8 cellular contexts compared by ENCODE assay signal in the genomic region with DNA sequence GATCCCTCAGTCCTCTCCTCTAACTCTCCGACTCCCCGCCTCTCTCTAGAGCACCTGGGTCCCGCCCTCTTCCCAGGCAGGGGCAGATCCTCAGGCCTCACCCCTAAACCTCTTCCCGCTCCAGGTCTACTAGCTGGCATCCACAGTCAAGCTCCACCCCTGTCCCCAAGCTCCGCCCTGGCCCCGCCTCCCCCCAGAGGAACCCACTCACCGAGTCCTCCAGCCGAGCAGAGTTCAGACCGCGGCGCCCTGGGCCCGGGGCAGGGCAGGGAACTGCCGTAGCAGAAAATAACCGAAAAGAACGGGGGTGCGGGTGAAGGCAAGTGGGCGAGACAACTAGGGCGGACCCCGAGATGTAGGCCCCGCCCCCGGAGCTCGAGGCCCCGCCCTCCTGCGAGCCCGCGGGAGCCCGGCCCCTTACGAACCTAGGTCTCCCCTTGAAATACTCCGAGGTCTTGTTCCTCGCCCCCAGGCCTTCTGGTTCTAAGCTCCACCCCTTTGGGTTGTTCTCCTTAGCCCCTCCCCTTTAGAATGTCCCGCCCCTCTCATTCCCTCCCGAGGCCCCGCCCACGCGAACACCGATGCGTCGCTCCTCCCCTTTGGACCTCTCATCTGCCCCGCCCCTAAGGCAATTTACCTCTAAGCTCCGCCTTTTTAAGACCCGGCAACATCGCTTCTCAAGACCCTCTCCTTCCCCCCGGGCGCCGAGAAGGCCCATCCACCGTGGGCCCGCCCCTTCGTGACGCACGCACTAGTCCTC. TPM values are rescaled to one million over a fixed set of nuclear protein-coding genes. Genes with fewer than 3 reads are reported as not detected.
DNase-seq lines count a peak whose midpoint lies in the region; ATAC-seq, FAIRE-seq and TF ChIP-seq lines count a peak whose summit lies in the region.

A gene with protein sequence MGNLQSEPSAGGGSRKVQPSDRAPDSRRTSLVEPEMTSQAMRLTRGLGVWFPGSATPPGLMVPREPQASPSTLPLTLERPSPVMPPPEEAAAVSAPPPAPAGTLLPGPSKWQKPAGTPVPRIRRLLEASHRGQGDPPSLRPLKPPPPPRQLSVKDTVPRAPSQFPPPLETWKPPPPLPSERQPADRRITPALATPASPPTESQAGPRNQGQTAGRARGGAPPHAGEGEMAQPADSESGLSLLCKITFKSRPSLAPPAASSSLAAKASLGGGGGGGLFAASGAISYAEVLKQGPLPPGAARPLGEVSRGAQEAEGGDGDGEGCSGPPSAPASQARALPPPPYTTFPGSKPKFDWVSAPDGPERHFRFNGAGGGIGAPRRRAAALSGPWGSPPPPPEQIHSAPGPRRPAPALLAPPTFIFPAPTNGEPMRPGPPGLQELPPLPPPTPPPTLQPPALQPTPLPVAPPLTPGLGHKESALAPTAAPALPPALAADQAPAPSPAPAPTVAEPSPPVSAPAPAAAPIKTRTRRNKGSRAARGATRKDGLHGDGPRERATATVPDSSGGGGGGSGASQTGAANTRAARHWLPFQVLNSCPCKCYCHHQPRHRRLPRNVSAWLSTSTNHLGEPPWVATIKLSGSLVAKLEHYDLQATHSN (minus strand): TSS at position 485 of the 760 bp plus-strand sequence. CDS start 773 bp downstream, outside the sequence.

- DNase-seq in GM12892 (ENCODE audit: insufficient read length) (peak; percentile 83), KBM-7 (peak; percentile 86), RPMI7951 (ENCODE audit: low read depth) (peak; percentile 89), fibroblast of peridontal ligament (ENCODE audit: extremely low read depth) (peak; percentile 92), GF-D8 (lab: John Stamatoyannopoulos, UW) (no peak)
- DNase-seq in naive thymus-derived CD4-positive, alpha-beta T cell, result peak; percentile 60 to 83 (median 72)
- DNase-seq in stimulated activated CD8-positive, alpha-beta memory T cell treated with anti-CD3 and anti-CD28 coated beads, Interleukin-7, amount 100 ng/mL, for 4 hours (ENCODE audit: low read depth in 2 of 2), result peak; percentile 57 to 71

- peak within 1 kb of the TSS; percentile 96 for H3K4me3 Mint-ChIP-seq in activated T-helper 17 cell treated with anti-CD3 and anti-CD28 coated beads, Interleukin-2, amount 50 U/mL, for 72 hours
- peak within 1 kb of the TSS; percentile 81 to 95 (median 91) for H3K4me3 Mint-ChIP-seq in naive thymus-derived CD4-positive, alpha-beta T cell

- H3K4me1 ChIP-seq in naive thymus-derived CD4-positive, alpha-beta T cell (ENCODE audit: control insufficient read depth in 2 of 2, insufficient read depth in 2 of 2, low read length in 2 of 2), result peaks cover 13 to 34% of the 10 kb centered on the region in 2 donors

- no peaks in the 10 kb centered on the region for H3K9me3 ChIP-seq in naive thymus-derived CD4-positive, alpha-beta T cell (ENCODE audit: control insufficient read depth in 2 of 3, low read length in 3 of 3)

- no peaks in the 10 kb centered on the region for H3K9me3 Mint-ChIP-seq in activated T-helper 17 cell treated with anti-CD3 and anti-CD28 coated beads, Interleukin-2, amount 50 U/mL, for 72 hours
- peaks cover 0 to 2% (median 0%) of the 10 kb centered on the region in 11 donors for H3K9me3 Mint-ChIP-seq in naive thymus-derived CD4-positive, alpha-beta T cell

- CTCF ChIA-PET in naive thymus-derived CD4-positive, alpha-beta T cell (lab: Charles Lee), result interaction anchor here (1.6 to 1.8 kb wide), 2 partner anchors 15 to 247 kb away, joined by 4 to 9 read pairs; a partner anchor contains a TSS

- H3K36me3 ChIP-seq in naive thymus-derived CD4-positive, alpha-beta T cell (ENCODE audit: control insufficient read depth in 2 of 3, insufficient read depth in 3 of 3, low read length in 3 of 3), result peaks cover 0 to 27% (median 3%) of the 10 kb centered on the region in 3 experiments

- H3K27me3 ChIP-seq in naive thymus-derived CD4-positive, alpha-beta T cell (ENCODE audit: control insufficient read depth in 2 of 2, insufficient read depth in 2 of 2, low read length in 2 of 2), result no peaks in the 10 kb centered on the region

- peaks cover 35% of the 10 kb centered on the region for H3K4me1 Mint-ChIP-seq in activated T-helper 17 cell treated with anti-CD3 and anti-CD28 coated beads, Interleukin-2, amount 50 U/mL, for 72 hours
- H3K4me1 Mint-ChIP-seq in naive thymus-derived CD4-positive, alpha-beta T cell, result peaks cover 5 to 26% (median 21%) of the 10 kb centered on the region in 7 donors

- H3K27me3 Mint-ChIP-seq in activated T-helper 17 cell treated with anti-CD3 and anti-CD28 coated beads, Interleukin-2, amount 50 U/mL, for 72 hours, result peaks cover 7% of the 10 kb centered on the region
- H3K27me3 Mint-ChIP-seq in naive thymus-derived CD4-positive, alpha-beta T cell, result peaks cover 6 to 41% (median 30%) of the 10 kb centered on the region in 5 donors

- ATAC-seq in activated T-helper 17 cell treated with anti-CD3 and anti-CD28 coated beads, Interleukin-2, amount 50 U/mL, for 72 hours (replicated peaks), result peak; percentile 75
- peak; percentile 83 for ATAC-seq in naive thymus-derived CD4-positive, alpha-beta T cell

- intact Hi-C loops in naive thymus-derived CD4-positive, alpha-beta T cell (cut with micrococcal nuclease), result loop anchor here (1.0 to 5.0 kb wide), 10 partner anchors 13 to 543 kb away; a partner anchor contains a TSS

- TF ChIP-seq POLR2A in GM12892 (IDR thresholded peaks at IDR 0.05; ENCODE audit: low read depth, low read length), result no peak

- peak within 1 kb of the TSS; percentile 74 for H3K4me3 ChIP-seq in naive thymus-derived CD4-positive, alpha-beta T cell (ENCODE audit: low read length)

- in situ Hi-C loops in KBM-7 (cut with MboI; ENCODE audit: low pct_unique_long_range_greater_than_20kb, low sequenced_read_pairs), result no loop called here

- H3K27ac Mint-ChIP-seq in activated T-helper 17 cell treated with anti-CD3 and anti-CD28 coated beads, Interleukin-2, amount 50 U/mL, for 72 hours, result peak within 1 kb of the TSS; percentile 88
- peak within 1 kb of the TSS in 8 of 9 donors; percentile 43 to 95 (median 84) for H3K27ac Mint-ChIP-seq in naive thymus-derived CD4-positive, alpha-beta T cell

- H3K27ac ChIP-seq in naive thymus-derived CD4-positive, alpha-beta T cell (ENCODE audit: low read depth, low read length), result no peak within 1 kb of the TSS

- FAIRE-seq in GM12892 (lab: Jason Lieb, UNC), result peak; percentile 81

- POLR2A ChIA-PET in naive thymus-derived CD4-positive, alpha-beta T cell (lab: Charles Lee), result interaction anchor here (0.6 to 4.5 kb wide), 7 partner anchors 8 to 478 kb away, joined by 3 to 28 read pairs (median 11); a partner anchor contains a TSS

- peaks cover 42% of the 10 kb centered on the region for H3K36me3 Mint-ChIP-seq in activated T-helper 17 cell treated with anti-CD3 and anti-CD28 coated beads, Interleukin-2, amount 50 U/mL, for 72 hours (ENCODE audit: low read depth)
- peaks cover 0 to 24% (median 12%) of the 10 kb centered on the region in 5 donors for H3K36me3 Mint-ChIP-seq in naive thymus-derived CD4-positive, alpha-beta T cell

RNA-seq across cellular contexts. Expression of the gene that starts here (rescaled TPM):
- not detected for polyA plus RNA-seq in GM12892 (2012; ENCODE audit: missing spikeins)
- total RNA-seq in RPMI7951 (2014; rRNA removed; shearing (Covaris generic)), result 0.36 TPM in 1 of 2 replicates, not detected in the other
- under 1 TPM in 1 of 2 donors, not detected in 1; 0.95 TPM for total RNA-seq in activated T-helper 17 cell treated with anti-CD3 and anti-CD28 coated beads, Interleukin-2, amount 50 U/mL, for 72 hours
- total RNA-seq in naive thymus-derived CD4-positive, alpha-beta T cell, result under 1 TPM in 3 of 5 experiments, not detected in 2; 0.29 to 0.60 (median 0.39) TPM
- not detected for polyA plus RNA-seq in naive thymus-derived CD4-positive, alpha-beta T cell

Comparison
In these comparisons a context has a peak if more than half of its experiments do, and no peak if none do; other contexts are left out.
1. Peak in DNase-seq in RPMI7951; RNA of the gene not detected or under 1 TPM.
2. Peak in ATAC-seq in activated T-helper 17 cell treated with anti-CD3 and anti-CD28 coated beads, Interleukin-2, amount 50 U/mL, for 72 hours; RNA of the gene not detected or under 1 TPM.
3. Peak in DNase-seq, ATAC-seq and H3K4me3 ChIP-seq in naive thymus-derived CD4-positive, alpha-beta T cell; RNA of the gene not detected or under 1 TPM.